In genomic region chr11:72821920-72822799, GRCh38 we compare ENCODE assay signal across 8 cellular contexts.
DNase-seq lines count a peak whose midpoint lies in the region; ATAC-seq lines count a peak whose summit lies in the region.

No MANE protein-coding gene starts in this region.

- H3K27me3 ChIP-seq in neuron (ENCODE audit: insufficient read depth, low read length) = no peaks in the 10 kb centered on the region

- CTCF ChIA-PET in activated naive CD4-positive, alpha-beta T cell treated with anti-CD3 and anti-CD28 coated beads, Interleukin-2, amount 10 ng/mL, durations not matched to agents 7 days and 5 days (lab: Charles Lee) = interaction anchor here (1.1 kb wide), 1 partner anchor 97 kb away, joined by 4 read pairs; no protein-coding TSS in a partner anchor

- H3K27me3 Mint-ChIP-seq in activated naive CD4-positive, alpha-beta T cell treated with anti-CD3 and anti-CD28 coated beads, Interleukin-2, amount 10 ng/mL, durations not matched to agents 7 days and 5 days = no peaks in the 10 kb centered on the region
- no peaks in the 10 kb centered on the region for H3K27me3 Mint-ChIP-seq in stimulated activated naive CD8-positive, alpha-beta T cell treated with anti-CD3 and anti-CD28 coated beads, Interleukin-15, amount 100 ng/mL, for 72 hours

- no peak overlapping the region for H3K4me3 Mint-ChIP-seq in activated naive CD4-positive, alpha-beta T cell treated with anti-CD3 and anti-CD28 coated beads, Interleukin-2, amount 10 ng/mL, durations not matched to agents 7 days and 5 days
- H3K4me3 Mint-ChIP-seq in stimulated activated naive CD8-positive, alpha-beta T cell treated with anti-CD3 and anti-CD28 coated beads, Interleukin-15, amount 100 ng/mL, for 72 hours = peak overlapping the region in 1 of 2 donors; percentile 52

- no peaks in the 10 kb centered on the region for H3K9me3 ChIP-seq in neuron (ENCODE audit: low read length)

- H3K27ac Mint-ChIP-seq in activated naive CD4-positive, alpha-beta T cell treated with anti-CD3 and anti-CD28 coated beads, Interleukin-2, amount 10 ng/mL, durations not matched to agents 7 days and 5 days = no peak overlapping the region
- peak overlapping the region in 1 of 2 donors; percentile 72 for H3K27ac Mint-ChIP-seq in stimulated activated naive CD8-positive, alpha-beta T cell treated with anti-CD3 and anti-CD28 coated beads, Interleukin-15, amount 100 ng/mL, for 72 hours

- no peaks in the 10 kb centered on the region for H3K36me3 ChIP-seq in neuron (ENCODE audit: insufficient read depth, low read length)

- H3K4me1 Mint-ChIP-seq in activated naive CD4-positive, alpha-beta T cell treated with anti-CD3 and anti-CD28 coated beads, Interleukin-2, amount 10 ng/mL, durations not matched to agents 7 days and 5 days = peaks cover 37% of the 10 kb centered on the region
- peaks cover 60% of the 10 kb centered on the region for H3K4me1 Mint-ChIP-seq in stimulated activated naive CD8-positive, alpha-beta T cell treated with anti-CD3 and anti-CD28 coated beads, Interleukin-15, amount 100 ng/mL, for 72 hours

- ATAC-seq in HG03432 (IDR thresholded peaks at IDR 0.05; ENCODE audit: unreplicated experiment) (peak; percentile 63), HG03039 (IDR thresholded peaks at IDR 0.05; ENCODE audit: unreplicated experiment) (no peak)
- ATAC-seq in stimulated activated naive CD8-positive, alpha-beta T cell treated with anti-CD3 and anti-CD28 coated beads, Interleukin-15, amount 100 ng/mL, for 72 hours = peak; percentile 62

- peak overlapping the region; percentile 46 for H3K4me3 ChIP-seq in neuron (ENCODE audit: low read length)

- H2AFZ ChIP-seq in neuron (ENCODE audit: low read depth, low read length) = peak overlapping the region; percentile 55

- H3K9me3 Mint-ChIP-seq in activated naive CD4-positive, alpha-beta T cell treated with anti-CD3 and anti-CD28 coated beads, Interleukin-2, amount 10 ng/mL, durations not matched to agents 7 days and 5 days = no peaks in the 10 kb centered on the region
- no peaks in the 10 kb centered on the region for H3K9me3 Mint-ChIP-seq in stimulated activated naive CD8-positive, alpha-beta T cell treated with anti-CD3 and anti-CD28 coated beads, Interleukin-15, amount 100 ng/mL, for 72 hours

- DNase-seq in GM04504 (ENCODE audit: low read depth) (peak; percentile 61), RKO (ENCODE audit: low spot score) (peak; percentile 93), foreskin melanocyte (peak; percentile 66)
- peak; percentile 85 for DNase-seq in activated naive CD4-positive, alpha-beta T cell treated with anti-CD3 and anti-CD28 coated beads, Interleukin-2, amount 10 ng/mL, durations not matched to agents 7 days and 5 days
- DNase-seq in stimulated activated naive CD8-positive, alpha-beta T cell treated with anti-CD3 and anti-CD28 coated beads, Interleukin-15, amount 100 ng/mL, for 72 hours = peak; percentile 58 to 71

- peaks cover 13% of the 10 kb centered on the region for H3K4me1 ChIP-seq in neuron (ENCODE audit: insufficient read depth, low read length)

- peaks cover 59% of the 10 kb centered on the region for H3K36me3 Mint-ChIP-seq in activated naive CD4-positive, alpha-beta T cell treated with anti-CD3 and anti-CD28 coated beads, Interleukin-2, amount 10 ng/mL, durations not matched to agents 7 days and 5 days
